Comparison of ENCODE assay signal across 34 cellular contexts in the genomic region with DNA sequence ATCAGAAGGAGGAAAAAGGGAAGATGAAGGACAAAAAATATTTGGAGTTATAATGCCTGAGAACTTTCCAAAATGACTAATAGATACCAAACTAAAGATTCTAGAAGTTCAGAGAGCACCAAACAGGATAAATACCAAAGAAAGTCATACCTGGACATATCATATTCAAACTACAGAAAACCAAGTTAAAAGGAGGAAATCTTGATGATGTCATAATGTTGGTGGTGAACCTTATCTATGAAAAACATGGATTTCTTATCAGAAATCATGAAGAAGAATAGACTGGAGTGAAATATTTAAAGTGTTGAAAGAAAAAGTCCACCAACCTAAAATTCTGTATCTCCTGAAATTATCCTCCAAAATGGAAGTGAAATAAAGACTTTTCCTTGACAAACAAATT.
"Had no signal": no experiment of that assay in that cellular context is flagged by ENCODE, and none has a peak within 500 bp of the region (broad histone marks: within the 10 kb centered on the region; RNA-seq: fewer than 3 reads in every experiment).

No MANE protein-coding gene starts in this region.

- H3K27me3 ChIP-seq: adrenal gland, body of pancreas, brain microvascular endothelial cell, breast epithelium had no signal

- H3K4me1 ChIP-seq: adrenal gland, body of pancreas, breast epithelium had no signal

- H3K27ac ChIP-seq: adrenal gland, body of pancreas, brain microvascular endothelial cell, breast epithelium, VCaP had no signal

- H3K27ac Mint-ChIP-seq: activated B cell treated with CpG ODN at 0.5 μM for 24 hours; activated CD4-positive, alpha-beta memory T cell treated with anti-CD3 and anti-CD28 coated beads for 36 hours; activated CD4-positive, alpha-beta T cell treated with anti-CD3 and anti-CD28 coated beads, Interleukin-2, amount 10 ng/mL, durations not matched to agents 24 days and 14 days; activated CD8-positive, alpha-beta T cell treated with anti-CD3 and anti-CD28 coated beads for 36 hours; activated naive CD4-positive, alpha-beta T cell treated with anti-CD3 and anti-CD28 coated beads for 36 hours; activated naive CD4-positive, alpha-beta T cell treated with anti-CD3 and anti-CD28 coated beads, Interleukin-2, amount 50 U/mL, for 72 hours; activated naive CD8-positive, alpha-beta T cell treated with anti-CD3 and anti-CD28 coated beads for 36 hours; activated T-cell treated with anti-CD3 and anti-CD28 coated beads, Interleukin-2, amount 50 U/mL, for 72 hours; activated T-helper 1 cell treated with anti-CD3 and anti-CD28 coated beads, Interleukin-12 subunit alpha, Interleukin-12 subunit beta, Interleukin-2, Interleukin-4 antibody, amounts not matched to agents 30 ng/mL and 10 ng/mL and 1 ng/mL, durations not matched to agents 14 hours and 24 hours and 36 hours; activated T-helper 17 cell treated with anti-CD3 and anti-CD28 coated beads, Interleukin-2, amount 50 U/mL, for 72 hours; T-helper 17 cell had no signal

- H3K4me1 Mint-ChIP-seq: activated B cell treated with CpG ODN at 0.5 μM for 24 hours; activated CD4-positive, alpha-beta T cell treated with anti-CD3 and anti-CD28 coated beads, Interleukin-2, amount 10 ng/mL, durations not matched to agents 24 days and 14 days; activated naive CD8-positive, alpha-beta T cell treated with anti-CD3 and anti-CD28 coated beads for 36 hours; activated T-helper 17 cell treated with anti-CD3 and anti-CD28 coated beads, Interleukin-2, amount 50 U/mL, for 72 hours; T-helper 17 cell had no signal

- H3K27me3 Mint-ChIP-seq: activated B cell treated with CpG ODN at 0.5 μM for 24 hours; activated CD4-positive, alpha-beta memory T cell treated with anti-CD3 and anti-CD28 coated beads for 36 hours; activated CD4-positive, alpha-beta T cell treated with anti-CD3 and anti-CD28 coated beads, Interleukin-2, amount 10 ng/mL, durations not matched to agents 24 days and 14 days; activated CD8-positive, alpha-beta T cell treated with anti-CD3 and anti-CD28 coated beads for 36 hours; activated naive CD8-positive, alpha-beta T cell treated with anti-CD3 and anti-CD28 coated beads for 36 hours; activated T-helper 17 cell treated with anti-CD3 and anti-CD28 coated beads, Interleukin-2, amount 50 U/mL, for 72 hours; T-helper 17 cell had no signal

- H3K4me3 Mint-ChIP-seq: activated B cell treated with CpG ODN at 0.5 μM for 24 hours; activated CD4-positive, alpha-beta memory T cell treated with anti-CD3 and anti-CD28 coated beads for 36 hours; activated CD4-positive, alpha-beta T cell treated with anti-CD3 and anti-CD28 coated beads, Interleukin-2, amount 10 ng/mL, durations not matched to agents 24 days and 14 days; activated CD8-positive, alpha-beta T cell treated with anti-CD3 and anti-CD28 coated beads for 36 hours; activated naive CD4-positive, alpha-beta T cell treated with anti-CD3 and anti-CD28 coated beads for 36 hours; activated naive CD8-positive, alpha-beta T cell treated with anti-CD3 and anti-CD28 coated beads for 36 hours; activated T-cell treated with anti-CD3 and anti-CD28 coated beads, Interleukin-2, amount 50 U/mL, for 4 hours; activated T-cell treated with anti-CD3 and anti-CD28 coated beads, Interleukin-2, amount 50 U/mL, for 72 hours; activated T-helper 1 cell treated with anti-CD3 and anti-CD28 coated beads, Interleukin-12 subunit alpha, Interleukin-12 subunit beta, Interleukin-2, Interleukin-4 antibody, amounts not matched to agents 30 ng/mL and 10 ng/mL and 1 ng/mL, durations not matched to agents 14 hours and 24 hours and 36 hours; activated T-helper 17 cell treated with anti-CD3 and anti-CD28 coated beads, Interleukin-2, amount 50 U/mL, for 72 hours; T-helper 17 cell had no signal

- H3K4me3 ChIP-seq: adrenal gland, body of pancreas, breast epithelium had no signal

- H3K36me3 ChIP-seq: adrenal gland, brain microvascular endothelial cell, breast epithelium had no signal

- ATAC-seq: activated CD8-positive, alpha-beta T cell treated with anti-CD3 and anti-CD28 coated beads for 36 hours; activated naive CD4-positive, alpha-beta T cell treated with anti-CD3 and anti-CD28 coated beads, Interleukin-2, amount 50 U/mL, for 72 hours; activated T-cell treated with anti-CD3 and anti-CD28 coated beads, Interleukin-2, amount 50 U/mL, for 4 hours; activated T-cell treated with anti-CD3 and anti-CD28 coated beads, Interleukin-2, amount 50 U/mL, for 72 hours; activated T-helper 17 cell treated with anti-CD3 and anti-CD28 coated beads, Interleukin-2, amount 50 U/mL, for 72 hours; body of pancreas; T-helper 17 cell had no signal

- H3K9me3 Mint-ChIP-seq: activated B cell treated with CpG ODN at 0.5 μM for 24 hours; activated CD4-positive, alpha-beta T cell treated with anti-CD3 and anti-CD28 coated beads, Interleukin-2, amount 10 ng/mL, durations not matched to agents 24 days and 14 days; activated CD8-positive, alpha-beta T cell treated with anti-CD3 and anti-CD28 coated beads for 36 hours; activated naive CD4-positive, alpha-beta T cell treated with anti-CD3 and anti-CD28 coated beads for 36 hours; activated naive CD8-positive, alpha-beta T cell treated with anti-CD3 and anti-CD28 coated beads for 36 hours had no signal

- H3K36me3 Mint-ChIP-seq: activated CD4-positive, alpha-beta memory T cell treated with anti-CD3 and anti-CD28 coated beads for 36 hours; activated naive CD4-positive, alpha-beta T cell treated with anti-CD3 and anti-CD28 coated beads, Interleukin-2, amount 50 U/mL, for 72 hours; activated naive CD8-positive, alpha-beta T cell treated with anti-CD3 and anti-CD28 coated beads for 36 hours had no signal

- FAIRE-seq: astrocyte, TTC549 had no signal

- DNase-seq: activated B cell treated with CpG ODN at 0.5 μM for 24 hours; activated CD4-positive, alpha-beta memory T cell treated with anti-CD3 and anti-CD28 coated beads for 36 hours; activated CD4-positive, alpha-beta T cell treated with anti-CD3 and anti-CD28 coated beads for 4 hours; activated CD4-positive, alpha-beta T cell treated with anti-CD3 and anti-CD28 coated beads, Interleukin-2, amount 10 ng/mL, durations not matched to agents 24 days and 14 days; activated CD4-positive, alpha-beta T cell treated with anti-CD3 and anti-CD28 coated beads, Interleukin-2, amount 50 U/mL, for 1 hour; activated CD4-positive, alpha-beta T cell treated with anti-CD3 and anti-CD28 coated beads, Interleukin-2, amount 50 U/mL, for 4 hours; activated CD4-positive, CD25-positive, alpha-beta regulatory T cell treated with anti-CD3 and anti-CD28 coated beads, Interleukin-2, amount 50 U/mL, for 72 hours; activated CD8-positive, alpha-beta memory T cell treated with anti-CD3 and anti-CD28 coated beads, Interleukin-2, amount 50 U/mL, for 4 hours; activated CD8-positive, alpha-beta T cell treated with anti-CD3 and anti-CD28 coated beads for 36 hours; activated effector memory CD4-positive, alpha-beta T cell treated with anti-CD3 and anti-CD28 coated beads, Interleukin-2, amount 50 U/mL, for 16 hours; activated gamma-delta T cell treated with Interleukin-2 at 50 U/mL for 16 hours; activated naive CD4-positive, alpha-beta T cell; activated naive CD4-positive, alpha-beta T cell treated with anti-CD3 and anti-CD28 coated beads for 36 hours; activated naive CD4-positive, alpha-beta T cell treated with anti-CD3 and anti-CD28 coated beads, Interleukin-2, amount 50 U/mL, for 16 hours; activated naive CD8-positive, alpha-beta T cell treated with anti-CD3 and anti-CD28 coated beads for 36 hours; activated T-cell treated with anti-CD3 and anti-CD28 coated beads for 4 hours; activated T-cell treated with anti-CD3 and anti-CD28 coated beads, Interleukin-2, amount 50 U/mL, for 1 hour; activated T-cell treated with anti-CD3 and anti-CD28 coated beads, Interleukin-2, amount 50 U/mL, for 4 hours; activated T-cell treated with anti-CD3 and anti-CD28 coated beads, Interleukin-2, amount 50 U/mL, for 72 hours; adrenal gland; amniotic stem cell; aorta; body of pancreas; brain microvascular endothelial cell; central memory CD4-positive, alpha-beta T cell; T-helper 17 cell; T-helper 9 cell had no signal

- H3K9me3 ChIP-seq: adrenal gland, body of pancreas, breast epithelium had no signal
